20 cellular contexts compared by ENCODE assay signal in the genomic region with DNA sequence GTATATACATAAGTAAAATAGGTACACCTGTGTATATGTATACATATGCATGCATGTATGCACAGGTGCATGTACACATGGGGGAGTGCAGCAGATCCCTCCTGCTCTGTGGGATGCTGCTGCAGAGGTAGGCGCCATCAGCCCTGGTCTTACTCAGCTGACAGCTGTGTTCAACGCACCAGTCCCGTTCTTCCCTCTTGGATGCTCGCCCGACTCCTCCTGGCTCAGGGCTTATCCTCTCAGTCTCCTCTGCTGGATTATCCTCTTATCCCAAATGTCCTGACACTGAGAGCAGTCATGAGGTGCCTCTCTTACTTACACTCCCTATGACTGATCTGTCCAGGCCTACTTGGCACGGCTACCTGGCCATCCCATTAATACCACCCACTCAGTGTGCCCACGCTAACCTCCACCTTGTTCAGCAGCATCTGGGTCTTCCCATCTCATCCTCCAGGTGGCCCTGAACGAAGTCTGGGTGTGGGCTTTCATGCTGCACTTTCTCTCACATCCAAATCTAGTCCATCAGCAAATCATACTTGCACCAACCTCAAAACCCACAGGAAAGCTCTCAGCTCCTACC.
DNase-seq lines count a peak whose midpoint lies in the region; ATAC-seq and TF ChIP-seq lines count a peak whose summit lies in the region.
"Had no signal": no experiment of that assay in that cellular context is flagged by ENCODE, and none has a peak within 500 bp of the region (broad histone marks: within the 10 kb centered on the region; RNA-seq: fewer than 3 reads in every experiment).

No MANE protein-coding gene starts in this region.

- ATAC-seq in left cardiac atrium, result peak in 1 of 2 donors; percentile 59
- ATAC-seq in Right ventricle myocardium superior (ENCODE audit: poor library complexity), result no peak
- ATAC-seq in activated CD4-positive, alpha-beta T cell treated with anti-CD3 and anti-CD28 coated beads for 36 hours, result no peak
- ATAC-seq in HG03460 (IDR thresholded peaks at IDR 0.05; ENCODE audit: unreplicated experiment), result no peak
- ATAC-seq: A549, HCT116 had no signal

- no peaks in the 10 kb centered on the region for H3K36me3 ChIP-seq in spleen

- H3K9me3 ChIP-seq in spleen, result no peaks in the 10 kb centered on the region
- H3K9me3 ChIP-seq: A549, Caco-2 had no signal

- H3K4me1 Mint-ChIP-seq in activated CD4-positive, alpha-beta T cell treated with anti-CD3 and anti-CD28 coated beads for 36 hours, result no peaks in the 10 kb centered on the region

- H3K27ac Mint-ChIP-seq in activated CD4-positive, alpha-beta T cell treated with anti-CD3 and anti-CD28 coated beads for 36 hours, result no peak overlapping the region
- H3K27ac Mint-ChIP-seq: CD4-positive, alpha-beta T cell; HFFc6 had no signal

- no peaks in the 10 kb centered on the region for H3K4me1 ChIP-seq in spleen
- H3K4me1 ChIP-seq: A549, Caco-2 had no signal

- intact Hi-C loops in left cardiac atrium (cut with DNase I), result no loop called here
- intact Hi-C loops in Right ventricle myocardium superior (cut with DNase I), result no loop called here
- intact Hi-C loops in spleen (cut with DNase I; ENCODE audit: low total_unique reads), result no loop called here
- intact Hi-C loops in activated CD4-positive, alpha-beta T cell treated with anti-CD3 and anti-CD28 coated beads for 36 hours (cut with DNase I, micrococcal nuclease), result no loop called here

- no peak overlapping the region for H3K27ac ChIP-seq in spleen
- H3K27ac ChIP-seq: 22Rv1, A549, C4-2B, GM23248 had no signal

- POLR2A ChIA-PET in activated CD4-positive, alpha-beta T cell treated with anti-CD3 and anti-CD28 coated beads for 36 hours (lab: Charles Lee), result no interaction called here

- H3K4me3 Mint-ChIP-seq in activated CD4-positive, alpha-beta T cell treated with anti-CD3 and anti-CD28 coated beads for 36 hours, result no peak overlapping the region
- H3K4me3 Mint-ChIP-seq: CD4-positive, alpha-beta T cell; HFFc6 had no signal

- DNase-seq in NCI-H2171 treated with DMSO at 0.1 percent for 48 hours (lab: John Stamatoyannopoulos, UW) (peak; percentile 3), NCI-H2171 (lab: John Stamatoyannopoulos, UW) (no peak), left cardiac atrium (peak; percentile 27), Right ventricle myocardium superior (no peak), spleen (peak; percentile 66)
- DNase-seq in activated CD4-positive, alpha-beta T cell treated with anti-CD3 and anti-CD28 coated beads for 36 hours, result no peak
- DNase-seq: AML-193; Caco-2; CD4-positive, alpha-beta T cell; DMS153; DMS79; GDM1; GM23248; HFFc6; IMR-90 had no signal

- H3K4me3 ChIP-seq in spleen, result no peak overlapping the region
- H3K4me3 ChIP-seq: A549, GM23248 had no signal

- peaks cover 0 to 11% (median 0%) of the 10 kb centered on the region in 7 donors for H3K27me3 ChIP-seq in spleen (replicated peaks in 1 of 7)

- TF ChIP-seq CTCF in spleen (IDR thresholded peaks at IDR 0.05 in 8 of 11, conservative IDR thresholded peaks at IDR 0.05 in 3 of 11), result no peak

- H3K36me3 Mint-ChIP-seq in activated CD4-positive, alpha-beta T cell treated with anti-CD3 and anti-CD28 coated beads for 36 hours (ENCODE audit: low read depth), result no peaks in the 10 kb centered on the region

- no peaks in the 10 kb centered on the region for H3K27me3 Mint-ChIP-seq in activated CD4-positive, alpha-beta T cell treated with anti-CD3 and anti-CD28 coated beads for 36 hours

- TF ChIP-seq POLR2A in spleen (IDR thresholded peaks at IDR 0.05), result no peak

- CTCF ChIA-PET in activated CD4-positive, alpha-beta T cell treated with anti-CD3 and anti-CD28 coated beads for 36 hours (lab: Charles Lee), result no interaction called here

- 73 to 79% (median 76%) methylated on average over 8 of the region's 8 CpGs for WGBS in spleen, 5 donors

- no peaks in the 10 kb centered on the region for H3K9me3 Mint-ChIP-seq in activated CD4-positive, alpha-beta T cell treated with anti-CD3 and anti-CD28 coated beads for 36 hours (ENCODE audit: low read depth)
- H3K9me3 Mint-ChIP-seq: CD4-positive, alpha-beta T cell had no signal

Comparison
In these comparisons a context has a peak if more than half of its experiments do, and no peak if none do; other contexts are left out.
1. DNase-seq: peak in NCI-H2171 treated with DMSO at 0.1 percent for 48 hours (single experiment), left cardiac atrium (single experiment) and spleen (single experiment); none in NCI-H2171 (single experiment), Right ventricle myocardium superior (single experiment) and activated CD4-positive, alpha-beta T cell treated with anti-CD3 and anti-CD28 coated beads for 36 hours (single experiment).